23 cellular contexts compared by ENCODE assay signal in genomic region chr11:94993400-94993943, GRCh38. TPM values are rescaled to one million over a fixed set of nuclear protein-coding genes. Genes with fewer than 3 reads are reported as not detected.
DNase-seq lines count a peak whose midpoint lies in the region; ATAC-seq, FAIRE-seq and TF ChIP-seq lines count a peak whose summit lies in the region.
"Had no signal": no experiment of that assay in that cellular context is flagged by ENCODE, and none has a peak within 500 bp of the region (broad histone marks: within the 10 kb centered on the region; RNA-seq: fewer than 3 reads in every experiment).

No MANE protein-coding gene starts in this region.

- no peak for ATAC-seq in K562
- no peak for ATAC-seq in GM19467 (IDR thresholded peaks at IDR 0.05; ENCODE audit: unreplicated experiment)

- H3K4me3 ChIP-seq in HEK293 (ENCODE audit: low read depth, low read length) (no peak overlapping the region), K562 (no peak overlapping the region), H7 (ENCODE audit: insufficient read depth, low read depth, low read length) (no peak overlapping the region)

- POLR2A ChIA-PET in HEK293 (lab: Yijun Ruan, JAX): no interaction called here
- POLR2A ChIA-PET in K562 (lab: Yijun Ruan, JAX): no interaction called here

- CTCF ChIA-PET in HEK293 (lab: Yijun Ruan, JAX) (no interaction called here), K562 (lab: Yijun Ruan, JAX; ENCODE audit: low intra/inter-chr PET ratio) (interaction anchor here (0.6 kb wide), 1 partner anchor 288 kb away, joined by 3 read pairs; no protein-coding TSS in a partner anchor)

- H2AFZ ChIP-seq in K562 (ENCODE audit: low read depth, low read length): no peak overlapping the region

- H3K9me1 ChIP-seq in K562 (ENCODE audit: control insufficient read depth, insufficient read depth, low read length): no peaks in the 10 kb centered on the region

- H3K4me1 ChIP-seq in HEK293 (ENCODE audit: control insufficient read depth, insufficient read depth, low read length) (no peaks in the 10 kb centered on the region), K562 (replicated peaks in 1 of 2; ENCODE audit: control insufficient read depth in 2 of 2, insufficient read depth in 2 of 2, low read length in 2 of 2) (peaks cover 0 to 4% of the 10 kb centered on the region in 2 experiments; a peak in 2 of 5 replicates)

- H3K27me3 ChIP-seq in K562 (ENCODE audit: control insufficient read depth in 2 of 2, insufficient read depth in 2 of 2, low read length in 2 of 2) (peaks cover 0 to 2% of the 10 kb centered on the region in 2 experiments; a peak in 1 of 5 replicates), H7 (ENCODE audit: control insufficient read depth, insufficient read depth, low read length) (no peaks in the 10 kb centered on the region)

- no peak for TF ChIP-seq POLR2A in K562 (conservative IDR thresholded peaks at IDR 0.05)

- intact Hi-C loops in K562 (cut with micrococcal nuclease): no loop called here

- no peak overlapping the region for H3K4me2 ChIP-seq in K562 (ENCODE audit: insufficient read depth, low read length)

- no peaks in the 10 kb centered on the region for H4K20me1 ChIP-seq in K562 (replicated peaks; ENCODE audit: control insufficient read depth, insufficient read depth, low read length)

- no peak for FAIRE-seq in K562 (lab: Jason Lieb, UNC)
- FAIRE-seq: GM12891, GM18507, H54 had no signal

- BruUV-seq in K562 (replicated peaks; lab: Mats Ljungman, UMichigan): no TSS peak

- H3K9me3 ChIP-seq in HEK293 (ENCODE audit: control insufficient read depth, insufficient read depth, low read depth, low read length): no peaks in the 10 kb centered on the region
- no peaks in the 10 kb centered on the region for H3K9me3 ChIP-seq in K562 (replicated peaks; ENCODE audit: control insufficient read depth, insufficient read depth, low read depth, low read length)

- 5% methylated on average over 2 of the region's 2 CpGs for WGBS in K562 (ENCODE audit: insufficient coverage, low coverage, missing lambda C conversion rate)

- no peaks in the 10 kb centered on the region for H3K79me2 ChIP-seq in K562 (ENCODE audit: control insufficient read depth, insufficient read depth, low read length)

- TF ChIP-seq EP300 in K562 (IDR thresholded peaks at IDR 0.05; ENCODE audit: low read length): no peak

- TF ChIP-seq RAD21 in K562 (CRISPR knock-in tag; conservative IDR thresholded peaks at IDR 0.05 in 1 of 2, IDR thresholded peaks at IDR 0.05 in 1 of 2): no peak

- no peak overlapping the region for H3K9ac ChIP-seq in K562 (ENCODE audit: insufficient read depth in 1 of 2, low read depth in 2 of 2, low read length in 2 of 2)

- in situ Hi-C loops in K562 (cut with MboI): no loop called here

- TF ChIP-seq CTCF in HEK293 (tag by site-specific recombination; IDR thresholded peaks at IDR 0.05) (no peak), K562 (IDR thresholded peaks at IDR 0.05 in 2 of 3, conservative IDR thresholded peaks at IDR 0.05 in 1 of 3; ENCODE audit: insufficient read depth in 2 of 3, low read depth in 1 of 3, low read length in 3 of 3) (no peak)

- H3K36me3 ChIP-seq in HEK293 (ENCODE audit: control insufficient read depth in 2 of 2, insufficient read depth in 1 of 2, low read length in 2 of 2) (peaks cover 0 to 10% of the 10 kb centered on the region in 2 experiments; a peak in 1 of 3 replicates), K562 (ENCODE audit: control insufficient read depth, insufficient read depth, low read length) (no peaks in the 10 kb centered on the region), H7 (replicated peaks; ENCODE audit: control insufficient read depth, insufficient read depth, low read length) (no peaks in the 10 kb centered on the region)

- DNase-seq in NCI-H345 (lab: John Stamatoyannopoulos, UW) (peak; percentile 3), NCI-H345 treated with DMSO at 0.1 percent for 48 hours (lab: John Stamatoyannopoulos, UW; ENCODE audit: unreplicated experiment) (no peak), K562 (ENCODE audit: extremely low read depth in 1 of 4, low spot score in 3 of 4) (no peak), H7 (no peak)
- DNase-seq: 8988T; C1 segment of cervical spinal cord; Calu3; CD4-positive, alpha-beta memory T cell; COR-L47; DMS53; DMS79 treated with DMSO at 0.1 percent for 48 hours; GF-D8; GOT3; HCEC 1CT had no signal

- no peak overlapping the region for H3K27ac ChIP-seq in HEK293 (ENCODE audit: extremely low read depth, low read depth, low read length)
- H3K27ac ChIP-seq in K562 (ENCODE audit: extremely low read depth, low read depth, low read length): no peak overlapping the region

RNA-seq across cellular contexts. Expression of gene KDM4D, which starts 20.0 kb away (rescaled TPM):
- total RNA-seq in K562 (2011; cell fraction: chromatin; rRNA removed; ENCODE audit: low replicate concordance): 1.0 and 1.2 TPM in 2 replicates
- total RNA-seq in K562 (2011; cell fraction: nucleolus; rRNA removed): 0.50 and 0.79 TPM in 2 replicates
- 0.53 and 0.59 TPM in 2 replicates for total RNA-seq in K562 (2011; cell fraction: nucleoplasm; rRNA removed)
- total RNA-seq in K562 (2014; rRNA removed) (0.50 and 0.65 TPM in 2 replicates), K562 (2014; rRNA removed; fragmentation: Illumina TruSeq; extraction: Trizol) (0.40 and 0.73 TPM in 2 replicates), K562 (2015; rRNA removed; fragmentation: Illumina TruSeq; extraction: Trizol) (0.49 and 0.54 TPM in 2 replicates), K562 (2021) (0.74 and 1.1 TPM in 2 replicates)
- polyA plus RNA-seq in K562 (2011; rRNA removed) (0.59 and 0.81 TPM in 2 replicates), K562 (2014; fragmentation: Illumina TruSeq; extraction: Trizol) (0.70 and 0.94 TPM in 2 replicates), K562 (2014; fragmentation: Nextera tagmentation; extraction: Ambion mirVana) (under 1 TPM; 0.34 to 0.39 TPM), K562 (2014; rRNA removed) (0.48 and 0.59 TPM in 2 replicates)
- 1.0 and 1.1 TPM in 2 replicates for polyA plus RNA-seq in K562 (2011; cell fraction: cytosol; rRNA removed)
- 0.60 and 0.63 TPM in 2 replicates for polyA plus RNA-seq in K562 (2011; cell fraction: nucleus; rRNA removed)
- 0.64 and 1.1 TPM in 2 replicates for polyA plus RNA-seq in K562 (2012)
- 1.3 and 1.5 TPM in 2 replicates for polyA minus RNA-seq in K562 (2011; rRNA and poly(A)+ RNA removed)
- polyA minus RNA-seq in K562 (2011; cell fraction: cytosol; rRNA and poly(A)+ RNA removed): 0.86 and 1.8 TPM in 2 replicates
- polyA minus RNA-seq in K562 (2011; cell fraction: nucleus; rRNA and poly(A)+ RNA removed): 0.94 and 1.3 TPM in 2 replicates
- 3.3 and 3.7 TPM in 2 replicates for total RNA-seq in H7 (2014; rRNA removed; shearing (Covaris generic))

RNA-seq across cellular contexts. Expression of gene CWC15, which starts 20.1 kb away (rescaled TPM):
- total RNA-seq in K562 (2011; cell fraction: chromatin; rRNA removed; ENCODE audit: low replicate concordance): 30.9 and 73.8 TPM in 2 replicates
- 19.8 and 23.0 TPM in 2 replicates for total RNA-seq in K562 (2011; cell fraction: nucleolus; rRNA removed)
- 38.5 and 46.6 TPM in 2 replicates for total RNA-seq in K562 (2011; cell fraction: nucleoplasm; rRNA removed)
- total RNA-seq in K562 (2014; rRNA removed): 47.3 and 61.6 TPM in 2 replicates
- 89.2 and 101 TPM in 2 replicates for total RNA-seq in K562 (2014; rRNA removed; fragmentation: Illumina TruSeq; extraction: Trizol)
- 93.9 and 95.8 TPM in 2 replicates for total RNA-seq in K562 (2015; rRNA removed; fragmentation: Illumina TruSeq; extraction: Trizol)
- 61.6 and 76.0 TPM in 2 replicates for total RNA-seq in K562 (2021)
- polyA plus RNA-seq in K562 (2011; rRNA removed): 64.6 and 74.8 TPM in 2 replicates
- 7.5 and 17.8 TPM in 2 replicates for polyA plus RNA-seq in K562 (2011; cell fraction: cytosol; rRNA removed)
- 39.0 and 71.6 TPM in 2 replicates for polyA plus RNA-seq in K562 (2011; cell fraction: nucleus; rRNA removed)
- 60.8 and 68.8 TPM in 2 replicates for polyA plus RNA-seq in K562 (2012)
- 80.4 and 96.8 TPM in 2 replicates for polyA plus RNA-seq in K562 (2014; fragmentation: Illumina TruSeq; extraction: Trizol)
- polyA plus RNA-seq in K562 (2014; fragmentation: Nextera tagmentation; extraction: Ambion mirVana): 100 to 1,000 TPM; 128 to 168 TPM
- 63.2 and 65.9 TPM in 2 replicates for polyA plus RNA-seq in K562 (2014; rRNA removed)
- 44.0 and 51.2 TPM in 2 replicates for polyA minus RNA-seq in K562 (2011; rRNA and poly(A)+ RNA removed)
- 13.2 and 21.4 TPM in 2 replicates for polyA minus RNA-seq in K562 (2011; cell fraction: cytosol; rRNA and poly(A)+ RNA removed)
- polyA minus RNA-seq in K562 (2011; cell fraction: nucleus; rRNA and poly(A)+ RNA removed): 31.8 and 70.3 TPM in 2 replicates
- total RNA-seq in H7 (2014; rRNA removed; shearing (Covaris generic)): 30.6 and 42.6 TPM in 2 replicates

RNA-seq across cellular contexts. Expression of gene KDM4E, which starts 31.6 kb away (rescaled TPM):
- not detected in 2 replicates for total RNA-seq in K562 (2011; cell fraction: chromatin; rRNA removed; ENCODE audit: low replicate concordance)
- total RNA-seq in K562 (2011; cell fraction: nucleolus; rRNA removed): not detected in 2 replicates
- not detected in 2 replicates for total RNA-seq in K562 (2011; cell fraction: nucleoplasm; rRNA removed)
- not detected in 2 replicates for total RNA-seq in K562 (2014; rRNA removed)
- total RNA-seq in K562 (2014; rRNA removed; fragmentation: Illumina TruSeq; extraction: Trizol): not detected in 2 replicates
- total RNA-seq in K562 (2015; rRNA removed; fragmentation: Illumina TruSeq; extraction: Trizol): not detected in 2 replicates
- total RNA-seq in K562 (2021): not detected in 2 replicates
- not detected in 2 replicates for polyA plus RNA-seq in K562 (2011; rRNA removed)
- not detected in 2 replicates for polyA plus RNA-seq in K562 (2011; cell fraction: cytosol; rRNA removed)
- not detected in 2 replicates for polyA plus RNA-seq in K562 (2011; cell fraction: nucleus; rRNA removed)
- polyA plus RNA-seq in K562 (2012): not detected in 2 replicates
- polyA plus RNA-seq in K562 (2014; fragmentation: Illumina TruSeq; extraction: Trizol): not detected in 2 replicates
- under 1 TPM in 1 of 2 experiments, not detected in 1; 0.04 TPM for polyA plus RNA-seq in K562 (2014; fragmentation: Nextera tagmentation; extraction: Ambion mirVana)
- not detected in 2 replicates for polyA plus RNA-seq in K562 (2014; rRNA removed)
- not detected in 2 replicates for polyA minus RNA-seq in K562 (2011; rRNA and poly(A)+ RNA removed)
- not detected in 2 replicates for polyA minus RNA-seq in K562 (2011; cell fraction: cytosol; rRNA and poly(A)+ RNA removed)
- not detected in 2 replicates for polyA minus RNA-seq in K562 (2011; cell fraction: nucleus; rRNA and poly(A)+ RNA removed)
- not detected in 2 replicates for total RNA-seq in H7 (2014; rRNA removed; shearing (Covaris generic))
- total RNA-seq: A673; Calu3; CD4-positive, alpha-beta memory T cell; Daoy had no signal
- polyA plus RNA-seq: BJ; CD4-positive, alpha-beta memory T cell had no signal

RNA-seq across cellular contexts. Expression of gene KDM4F, which starts 55.8 kb away (rescaled TPM):
- not detected in 2 replicates for total RNA-seq in K562 (2011; cell fraction: chromatin; rRNA removed; ENCODE audit: low replicate concordance)
- not detected in 2 replicates for total RNA-seq in K562 (2011; cell fraction: nucleolus; rRNA removed)
- total RNA-seq in K562 (2011; cell fraction: nucleoplasm; rRNA removed): not detected in 2 replicates
- total RNA-seq in K562 (2014; rRNA removed) (not detected in 2 replicates), K562 (2014; rRNA removed; fragmentation: Illumina TruSeq; extraction: Trizol) (not detected in 2 replicates), K562 (2015; rRNA removed; fragmentation: Illumina TruSeq; extraction: Trizol) (not detected in 2 replicates), K562 (2021) (not detected in 2 replicates)
- polyA plus RNA-seq in K562 (2011; rRNA removed) (not detected in 2 replicates), K562 (2014; fragmentation: Illumina TruSeq; extraction: Trizol) (not detected in 2 replicates), K562 (2014; fragmentation: Nextera tagmentation; extraction: Ambion mirVana) (not detected), K562 (2014; rRNA removed) (not detected in 2 replicates)
- not detected in 2 replicates for polyA plus RNA-seq in K562 (2011; cell fraction: cytosol; rRNA removed)
- polyA plus RNA-seq in K562 (2011; cell fraction: nucleus; rRNA removed): not detected in 2 replicates
- polyA plus RNA-seq in K562 (2012): not detected in 2 replicates
- not detected in 2 replicates for polyA minus RNA-seq in K562 (2011; rRNA and poly(A)+ RNA removed)
- polyA minus RNA-seq in K562 (2011; cell fraction: cytosol; rRNA and poly(A)+ RNA removed): not detected in 2 replicates
- not detected in 2 replicates for polyA minus RNA-seq in K562 (2011; cell fraction: nucleus; rRNA and poly(A)+ RNA removed)
- not detected in 2 replicates for total RNA-seq in H7 (2014; rRNA removed; shearing (Covaris generic))
- total RNA-seq: A673; Calu3; CD4-positive, alpha-beta memory T cell; Daoy; G401 had no signal
- polyA plus RNA-seq: BJ; CD4-positive, alpha-beta memory T cell had no signal
